ENCODE assay signal across 25 cellular contexts in genomic region chr2:158366342-158366741, GRCh38.
"Had no signal": no experiment of that assay in that cellular context is flagged by ENCODE, and none has a peak within 500 bp of the region (broad histone marks: within the 10 kb centered on the region; RNA-seq: fewer than 3 reads in every experiment).

No MANE protein-coding gene starts in this region.

- DNase-seq: Karpas-422, KG1, MG63, NCI-H1092, NCI-H1105 treated with DMSO at 0.1 percent for 48 hours, NCI-H1417 treated with DMSO at 0.1 percent for 48 hours, NCI-H146, NCI-H187, NCI-H2029, NCI-H2081 treated with DMSO at 0.1 percent for 48 hours, NCI-H2171, NCI-H226, NCI-H446, NCI-H510A, NCI-H524 treated with DMSO at 0.1 percent for 48 hours, NCI-H69, NCI-H774, Right ventricle myocardium superior, RPMI8226, SIG-M5 had no signal

- H3K27me3 ChIP-seq: MG63, SJSA1 had no signal

- H3K9me3 ChIP-seq: MG63, SJSA1 had no signal

- H3K4me3 ChIP-seq: MG63, SJSA1, SK-N-MC had no signal

- H3K36me3 ChIP-seq: MG63, SJSA1 had no signal

- FAIRE-seq: HTR-8/SVneo, RCC 7860 had no signal

- H3K27ac ChIP-seq: HL-60, SJSA1, SK-N-MC had no signal

- H3K4me1 ChIP-seq: SJSA1 had no signal
